14 cellular contexts compared by ENCODE assay signal in the genomic region with DNA sequence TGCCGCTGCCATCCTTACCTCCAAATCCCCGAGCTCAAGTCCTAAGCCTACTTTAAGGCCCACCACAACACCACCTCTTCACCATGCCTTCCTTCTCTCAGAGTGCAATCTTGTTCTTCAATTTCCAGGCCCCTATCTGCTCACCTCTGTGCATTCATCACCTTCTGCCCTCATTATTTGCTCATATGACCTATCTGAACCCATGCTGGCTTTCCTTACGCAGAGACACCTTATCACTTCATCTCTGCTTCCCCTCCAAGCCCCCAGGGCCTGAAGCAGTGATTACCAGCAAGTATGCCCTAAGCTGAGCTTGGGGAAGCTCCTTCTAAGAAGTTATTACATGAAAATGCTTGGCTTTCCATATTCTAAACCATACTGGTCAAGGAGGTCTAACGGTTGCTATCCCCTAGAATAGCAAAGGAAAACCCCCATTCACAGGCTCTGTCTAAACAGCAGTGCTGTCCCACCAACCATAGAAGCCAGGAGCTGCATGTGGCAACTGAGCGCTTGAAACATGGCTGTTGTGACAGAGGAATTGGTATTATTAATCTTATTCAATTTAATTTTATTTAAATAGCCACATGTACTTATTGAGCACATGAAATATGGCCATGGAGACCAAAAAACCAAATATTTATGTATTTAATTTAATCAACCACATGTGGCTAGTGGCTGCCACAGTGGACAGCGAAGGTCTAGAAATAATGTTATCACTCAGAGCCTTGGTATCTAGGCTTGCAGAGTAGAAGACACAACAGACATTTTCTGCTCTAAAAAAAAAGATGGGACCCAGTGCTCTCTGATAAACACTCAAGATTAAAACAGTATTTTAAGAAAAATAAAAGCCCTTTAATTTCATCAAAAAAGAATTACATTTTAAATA. TPM values are rescaled to one million over a fixed set of nuclear protein-coding genes. Genes with fewer than 3 reads are reported as not detected.
DNase-seq lines count a peak whose midpoint lies in the region; ATAC-seq and TF ChIP-seq lines count a peak whose summit lies in the region.
"Had no signal": no experiment of that assay in that cellular context is flagged by ENCODE, and none has a peak within 500 bp of the region (broad histone marks: within the 10 kb centered on the region; RNA-seq: fewer than 3 reads in every experiment).

No MANE protein-coding gene starts in this region.

- H3K27me3 Mint-ChIP-seq in activated T-cell treated with anti-CD3 and anti-CD28 coated beads, Interleukin-2, amount 50 U/mL, for 72 hours (ENCODE audit: low read depth), result no peaks in the 10 kb centered on the region
- H3K27me3 Mint-ChIP-seq in stimulated activated naive B cell treated with anti-CD40 and anti-IgM and Interleukin-4, amounts not matched to agents 10 μg/mL and 1 μg/mL and 100 μg/mL, for 72 hours, result no peaks in the 10 kb centered on the region

- 74 to 79% methylated on average over 6 of the region's 6 CpGs for WGBS in body of pancreas, 2 donors

- H3K36me3 Mint-ChIP-seq in activated T-cell treated with anti-CD3 and anti-CD28 coated beads, Interleukin-2, amount 50 U/mL, for 72 hours (ENCODE audit: insufficient read depth in 2 of 2), result no peaks in the 10 kb centered on the region
- H3K36me3 Mint-ChIP-seq in stimulated activated naive B cell treated with anti-CD40 and anti-IgM and Interleukin-4, amounts not matched to agents 10 μg/mL and 1 μg/mL and 100 μg/mL, for 72 hours, result peaks cover 4 to 25% of the 10 kb centered on the region in 2 donors

- peaks cover 67% of the 10 kb centered on the region for H3K4me1 ChIP-seq in body of pancreas

- H3K9me3 Mint-ChIP-seq in activated T-cell treated with anti-CD3 and anti-CD28 coated beads, Interleukin-2, amount 50 U/mL, for 72 hours, result no peaks in the 10 kb centered on the region
- no peaks in the 10 kb centered on the region for H3K9me3 Mint-ChIP-seq in stimulated activated naive B cell treated with anti-CD40 and anti-IgM and Interleukin-4, amounts not matched to agents 10 μg/mL and 1 μg/mL and 100 μg/mL, for 72 hours

- TF ChIP-seq POLR2A in erythroblast (IDR thresholded peaks at IDR 0.05; ENCODE audit: low read length), result no peak
- TF ChIP-seq POLR2A in body of pancreas (IDR thresholded peaks at IDR 0.05), result no peak

- H3K9me3 ChIP-seq in SK-N-MC (ENCODE audit: low read depth, low read length), result no peaks in the 10 kb centered on the region
- H3K9me3 ChIP-seq in body of pancreas, result no peaks in the 10 kb centered on the region
- H3K9me3 ChIP-seq: adrenal gland, uterus had no signal

- H3K9ac ChIP-seq in SK-N-MC (ENCODE audit: insufficient read length), result no peak overlapping the region

- peaks cover 90% of the 10 kb centered on the region for H3K4me1 Mint-ChIP-seq in activated T-cell treated with anti-CD3 and anti-CD28 coated beads, Interleukin-2, amount 50 U/mL, for 72 hours (ENCODE audit: low read depth)
- peaks cover 65 to 85% of the 10 kb centered on the region in 2 donors for H3K4me1 Mint-ChIP-seq in stimulated activated naive B cell treated with anti-CD40 and anti-IgM and Interleukin-4, amounts not matched to agents 10 μg/mL and 1 μg/mL and 100 μg/mL, for 72 hours

- H3K4me3 Mint-ChIP-seq in activated T-cell treated with anti-CD3 and anti-CD28 coated beads, Interleukin-2, amount 50 U/mL, for 72 hours, result peak overlapping the region; percentile 16 to 42
- peak overlapping the region in 1 of 2 donors; percentile 49 for H3K4me3 Mint-ChIP-seq in stimulated activated naive B cell treated with anti-CD40 and anti-IgM and Interleukin-4, amounts not matched to agents 10 μg/mL and 1 μg/mL and 100 μg/mL, for 72 hours

- no peak overlapping the region for H3K4me3 ChIP-seq in SK-N-MC
- no peak overlapping the region for H3K4me3 ChIP-seq in foreskin fibroblast (ENCODE audit: low read depth in 1 of 2, low read length in 2 of 2)
- H3K4me3 ChIP-seq in body of pancreas, result no peak overlapping the region
- H3K4me3 ChIP-seq: adrenal gland, lung, uterus had no signal

- intact Hi-C loops in body of pancreas (cut with DNase I), result no loop called here

- no peak for DNase-seq in activated T-cell treated with anti-CD3 and anti-CD28 coated beads, Interleukin-2, amount 50 U/mL, for 72 hours
- no peak for DNase-seq in activated T-cell treated with anti-CD3 and anti-CD28 coated beads, Interleukin-2, amount 50 U/mL, for 48 hours
- DNase-seq in SK-N-MC (ENCODE audit: low read depth, low spot score), result no peak
- DNase-seq in erythroblast (lab: John Stamatoyannopoulos, UW), result peak; percentile 15 to 21
- DNase-seq in stimulated activated naive B cell treated with anti-CD40 and anti-IgM and Interleukin-4, amounts not matched to agents 10 μg/mL and 1 μg/mL and 100 μg/mL, for 72 hours, result no peak
- no peak for DNase-seq in foreskin fibroblast
- DNase-seq in body of pancreas, result no peak
- DNase-seq: adrenal gland, cortex of kidney, DMS79, SW 1271, uterus had no signal

- no peak for TF ChIP-seq CTCF in foreskin fibroblast (IDR thresholded peaks at IDR 0.05; ENCODE audit: low read depth, low read length)
- no peak for TF ChIP-seq CTCF in body of pancreas (IDR thresholded peaks at IDR 0.05)

- no peaks in the 10 kb centered on the region for H3K27me3 ChIP-seq in body of pancreas
- H3K27me3 ChIP-seq: adrenal gland, uterus had no signal

- no peak for ATAC-seq in activated T-cell treated with anti-CD3 and anti-CD28 coated beads, Interleukin-2, amount 50 U/mL, for 72 hours (replicated peaks in 1 of 2)
- ATAC-seq in stimulated activated naive B cell treated with anti-CD40 and anti-IgM and Interleukin-4, amounts not matched to agents 10 μg/mL and 1 μg/mL and 100 μg/mL, for 72 hours (replicated peaks), result no peak
- ATAC-seq in GM19455 (IDR thresholded peaks at IDR 0.05; ENCODE audit: unreplicated experiment), result no peak
- no peak for ATAC-seq in body of pancreas

- H3K36me3 ChIP-seq in SK-N-MC (ENCODE audit: insufficient read depth, low read length) (no peaks in the 10 kb centered on the region), body of pancreas (replicated peaks in 1 of 2; ENCODE audit: insufficient read depth in 1 of 2, low read depth in 2 of 2) (no peaks in the 10 kb centered on the region)
- H3K36me3 ChIP-seq: adrenal gland, uterus had no signal

- H3K27ac ChIP-seq in SK-N-MC (peak overlapping the region; percentile 51; the same call in 1 of the 2 replicates), body of pancreas (no peak overlapping the region)
- H3K27ac ChIP-seq: adrenal gland, uterus had no signal

- peak overlapping the region; percentile 44 for H3K27ac Mint-ChIP-seq in activated T-cell treated with anti-CD3 and anti-CD28 coated beads, Interleukin-2, amount 50 U/mL, for 72 hours
- H3K27ac Mint-ChIP-seq in stimulated activated naive B cell treated with anti-CD40 and anti-IgM and Interleukin-4, amounts not matched to agents 10 μg/mL and 1 μg/mL and 100 μg/mL, for 72 hours, result peak overlapping the region; percentile 25

RNA-seq across cellular contexts. Expression of a gene that starts 13.9 kb away (rescaled TPM):
- 100 to 1,000 TPM; 126 to 131 TPM for total RNA-seq in activated T-cell treated with anti-CD3 and anti-CD28 coated beads, Interleukin-2, amount 50 U/mL, for 72 hours
- 10 to 100 TPM; 36.1 to 38.2 TPM for total RNA-seq in body of pancreas

Comparison
In these comparisons a context has a peak if more than half of its experiments do, and no peak if none do; other contexts are left out.
1. DNase-seq: peak in erythroblast (2 of 2); none in activated T-cell treated with anti-CD3 and anti-CD28 coated beads, Interleukin-2, amount 50 U/mL, for 72 hours (0 of 2), activated T-cell treated with anti-CD3 and anti-CD28 coated beads, Interleukin-2, amount 50 U/mL, for 48 hours (0 of 2), SK-N-MC (single experiment), stimulated activated naive B cell treated with anti-CD40 and anti-IgM and Interleukin-4, amounts not matched to agents 10 μg/mL and 1 μg/mL and 100 μg/mL, for 72 hours (single experiment), foreskin fibroblast (0 of 2) and body of pancreas (0 of 4).